Comparison of ENCODE assay signal across 1 cellular context in the genomic region with DNA sequence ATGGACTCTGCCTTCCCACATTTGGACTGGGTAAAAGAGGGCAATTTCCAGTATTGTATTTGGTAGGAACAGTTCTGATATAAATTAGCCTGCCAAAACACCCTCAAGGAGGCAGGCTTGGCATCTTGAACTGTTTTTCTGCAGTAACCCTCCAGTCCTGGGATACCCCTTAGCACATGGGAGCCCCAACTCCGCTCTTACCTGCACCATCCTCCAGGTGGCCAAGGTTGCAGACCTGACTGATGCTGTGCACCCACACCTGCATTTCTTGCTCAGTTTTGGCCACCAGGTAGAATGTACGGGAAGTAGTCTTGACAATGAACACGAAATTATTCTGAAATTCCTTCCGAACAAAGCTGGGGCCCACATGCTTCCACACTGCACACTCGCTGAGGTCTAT.
TF ChIP-seq lines count a peak whose summit lies in the region.

No MANE protein-coding gene starts in this region.

TF ChIP-seq in H1, 55 proteins besides CTCF, POLR2A, EP300 and RAD21:
- TF ChIP-seq SIRT6 (IDR thresholded peaks at IDR 0.05; ENCODE audit: low read length) = no peak
